Comparison of ENCODE assay signal across 1 cellular context in genomic region chr16:2505695-2506094, GRCh38.
A peak's percentile ranks its signal among the peaks of the same experiment; 100 is the strongest.
TF ChIP-seq lines count a peak whose summit lies in the region.

No MANE protein-coding gene starts in this region.

TF ChIP-seq in HEK293, 187 proteins besides CTCF, POLR2A, EP300 and RAD21 (continued from another document):
- TF ChIP-seq ZBTB26 (tag by site-specific recombination; optimal IDR thresholded peaks at IDR 0.05) (no peak), KLF1 (tag by site-specific recombination; IDR thresholded peaks at IDR 0.05) (0 out of 2 replicates have a peak, but pooled peaks have one; percentile 9), ZBTB44 (tag by site-specific recombination; IDR thresholded peaks at IDR 0.05) (no peak), ZNF335 (tag by site-specific recombination; conservative IDR thresholded peaks at IDR 0.05) (no peak), ZNF221 (tag by site-specific recombination; IDR thresholded peaks at IDR 0.05; ENCODE audit: borderline replicate concordance) (no peak), ZNF362 (tag by site-specific recombination; IDR thresholded peaks at IDR 0.05) (no peak), ZFP41 (tag by site-specific recombination; IDR thresholded peaks at IDR 0.05; ENCODE audit: borderline replicate concordance) (no peak), MYNN (tag by site-specific recombination; IDR thresholded peaks at IDR 0.05; ENCODE audit: borderline replicate concordance) (no peak), ELK4 (IDR thresholded peaks at IDR 0.05; ENCODE audit: borderline replicate concordance, low read depth, low read length) (no peak)
